10 cellular contexts compared by ENCODE assay signal in genomic region chr9:22005700-22006605, GRCh38. TPM values are rescaled to one million over a fixed set of nuclear protein-coding genes. Genes with fewer than 3 reads are reported as not detected.
A peak's percentile ranks its signal among the peaks of the same experiment; 100 is the strongest.
DNase-seq lines count a peak whose midpoint lies in the region; ATAC-seq and TF ChIP-seq lines count a peak whose summit lies in the region.
"Had no signal": no experiment of that assay in that cellular context is flagged by ENCODE, and none has a peak within 500 bp of the region (broad histone marks: within the 10 kb centered on the region; RNA-seq: fewer than 3 reads in every experiment).

No MANE protein-coding gene starts in this region.

- TF ChIP-seq CTCF in AG04450 (IDR thresholded peaks at IDR 0.05; ENCODE audit: low read depth, low read length) (0 out of 2 replicates have a peak, but pooled peaks have one; percentile 2), HL-60 (IDR thresholded peaks at IDR 0.05; ENCODE audit: insufficient read depth, low read length) (no peak), cardiac fibroblast (IDR thresholded peaks at IDR 0.05; ENCODE audit: low read depth, low read length) (no peak)

- DNase-seq in AG04450 (ENCODE audit: low read depth, low spot score) (no peak), HL-60 (ENCODE audit: low read depth in 1 of 2, low spot score in 1 of 2) (no peak), cardiac fibroblast (ENCODE audit: low read depth in 2 of 2) (no peak), lung microvascular endothelial cell (ENCODE audit: low read depth in 2 of 2) (peak; percentile 27 to 31), NCI-H1694 (lab: John Stamatoyannopoulos, UW) (no peak)
- DNase-seq in stimulated activated CD4-positive, alpha-beta T cell treated with anti-CD3 and anti-CD28 coated beads, Interleukin-1b, Interleukin-23, amount 100 ng/mL, for 48 hours = no peak
- DNase-seq: activated T-cell treated with anti-CD3 and anti-CD28 coated beads, Interleukin-2, amount 50 U/mL, for 1 hour had no signal

- H3K27me3 ChIP-seq in AG04450 (ENCODE audit: control insufficient read depth, insufficient read depth, low read length) (no peaks in the 10 kb centered on the region), HL-60 (ENCODE audit: insufficient read depth, poor library complexity, severe bottlenecking) (no peaks in the 10 kb centered on the region)

- H3K4me3 ChIP-seq in AG04450 (ENCODE audit: low read depth, low read length) = peak overlapping the region; percentile 52
- H3K4me3 ChIP-seq in HL-60 (replicated peaks; ENCODE audit: insufficient read depth, low read length) = no peak overlapping the region
- peak overlapping the region; percentile 24 for H3K4me3 ChIP-seq in cardiac fibroblast (replicated peaks in 1 of 2; ENCODE audit: low read depth in 2 of 2, low read length in 2 of 2)

- CTCF ChIA-PET in AG04450 (lab: Charles Lee) = interaction anchor here (3.5 to 6.4 kb wide), 4 partner anchors 14 to 232 kb away, joined by 69 to 192 read pairs (median 128); partner anchors contain the start of genes CDKN2A and CDKN2B-AS1

- H3K27ac ChIP-seq in AG04450 (ENCODE audit: low read depth, low read length) = peak overlapping the region; percentile 33
- peak overlapping the region; percentile 54 for H3K27ac ChIP-seq in HL-60 (replicated peaks)

- ATAC-seq in GM21390 (IDR thresholded peaks at IDR 0.05; ENCODE audit: unreplicated experiment) (no peak), GM18520 (IDR thresholded peaks at IDR 0.05; ENCODE audit: unreplicated experiment) (no peak)

- H3K9me3 ChIP-seq in AG04450 (ENCODE audit: control insufficient read depth, insufficient read depth, low read length) = no peaks in the 10 kb centered on the region

- POLR2A ChIA-PET in AG04450 (lab: Yijun Ruan, JAX) = no interaction called here

RNA-seq across cellular contexts. Expression of gene CDKN2B, which starts 3.2 kb away (rescaled TPM):
- 10.2 and 10.7 TPM in 2 replicates for polyA plus RNA-seq in AG04450 (2011; rRNA removed)
- 9.6 and 11.8 TPM in 2 replicates for polyA minus RNA-seq in AG04450 (2011; rRNA and poly(A)+ RNA removed)
- total RNA-seq in lung microvascular endothelial cell = 1.4 and 4.4 TPM in 2 replicates
- total RNA-seq: HT1080 had no signal

RNA-seq across cellular contexts. Expression of gene CDKN2B-AS1, which starts 11.4 kb away (rescaled TPM):
- 2.1 and 2.8 TPM in 2 replicates for polyA plus RNA-seq in AG04450 (2011; rRNA removed)
- 3.5 and 5.0 TPM in 2 replicates for polyA minus RNA-seq in AG04450 (2011; rRNA and poly(A)+ RNA removed)
- 0.60 and 1.5 TPM in 2 replicates for total RNA-seq in lung microvascular endothelial cell

RNA-seq across cellular contexts. Expression of gene CDKN2A, which starts 11.8 kb away (rescaled TPM):
- 29.7 and 40.4 TPM in 2 replicates for polyA plus RNA-seq in AG04450 (2011; rRNA removed)
- 9.0 and 11.1 TPM in 2 replicates for polyA minus RNA-seq in AG04450 (2011; rRNA and poly(A)+ RNA removed)
- total RNA-seq in lung microvascular endothelial cell = 0.60 and 13.3 TPM in 2 replicates
- total RNA-seq: HT1080 had no signal

Comparison
In these comparisons a context has a peak if more than half of its experiments do, and no peak if none do; other contexts are left out.
1. DNase-seq: peak in lung microvascular endothelial cell (2 of 2); none in AG04450 (single experiment), HL-60 (0 of 2), cardiac fibroblast (0 of 2), stimulated activated CD4-positive, alpha-beta T cell treated with anti-CD3 and anti-CD28 coated beads, Interleukin-1b, Interleukin-23, amount 100 ng/mL, for 48 hours (single experiment) and NCI-H1694 (single experiment).